1 cellular context compared by ENCODE assay signal in the genomic region with DNA sequence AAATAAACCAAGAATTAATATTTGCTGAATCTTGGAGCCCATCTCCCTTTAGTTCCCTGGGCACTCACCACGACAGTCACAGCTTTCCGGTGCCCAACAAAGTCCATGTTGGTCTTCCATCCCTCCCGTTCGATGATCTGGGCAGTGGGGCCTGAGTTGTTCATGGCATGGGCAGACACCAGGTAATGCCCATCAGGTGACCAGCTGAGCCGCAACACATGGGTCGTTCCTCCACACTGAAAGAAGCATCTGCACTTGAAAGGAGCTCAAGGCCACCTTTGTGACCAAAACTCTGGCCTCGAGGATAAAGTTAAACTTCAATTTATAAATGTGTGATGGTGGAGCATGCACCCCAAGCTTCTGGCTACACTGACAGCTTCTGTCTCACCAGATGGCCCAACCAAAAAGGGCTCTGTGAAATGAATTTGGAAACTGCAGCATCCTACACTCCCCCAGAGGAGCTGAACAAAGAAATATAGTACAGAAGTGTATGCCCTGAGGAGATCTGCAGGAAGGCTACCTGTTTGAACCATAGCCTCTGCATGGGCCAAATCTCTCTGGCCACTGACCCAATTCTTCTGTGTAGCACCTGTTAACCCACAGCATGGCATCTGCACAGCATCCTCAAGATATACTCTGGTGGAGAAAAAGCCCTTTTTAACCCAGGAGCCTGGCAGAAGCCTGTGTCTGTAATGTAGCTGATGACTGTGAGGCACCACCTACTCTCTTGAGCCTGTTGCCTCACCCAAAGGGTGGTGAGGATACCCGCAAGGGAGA.
A peak's percentile ranks its signal among the peaks of the same experiment; 100 is the strongest.
TF ChIP-seq lines count a peak whose summit lies in the region.

No MANE protein-coding gene starts in this region.

TF ChIP-seq in K562, 482 proteins besides CTCF, POLR2A, EP300 and RAD21:
- TF ChIP-seq KDM1A (IDR thresholded peaks at IDR 0.05) (no peak), ZNF24 (IDR thresholded peaks at IDR 0.05) (no peak), HIVEP1 (CRISPR knock-in tag; IDR thresholded peaks at IDR 0.05) (no peak), ZNF146 (CRISPR knock-in tag; IDR thresholded peaks at IDR 0.05; ENCODE audit: unreplicated experiment) (peak; percentile 10), MAZ (CRISPR knock-in tag; conservative IDR thresholded peaks at IDR 0.05 in 1 of 2, IDR thresholded peaks at IDR 0.05 in 1 of 2) (no peak), ZFP30 (CRISPR knock-in tag; IDR thresholded peaks at IDR 0.05; ENCODE audit: borderline replicate concordance) (no peak), SOX6 (IDR thresholded peaks at IDR 0.05) (no peak), PRMT5 (CRISPR knock-in tag; IDR thresholded peaks at IDR 0.05) (peak; percentile 64; the same call in 1 of the 2 replicates), ESRRA (IDR thresholded peaks at IDR 0.05; ENCODE audit: borderline replicate concordance, low read depth) (no peak), ZNF699 (CRISPR knock-in tag; IDR thresholded peaks at IDR 0.05; ENCODE audit: insufficient replicate concordance) (peak; percentile 58), PPARD (CRISPR knock-in tag; IDR thresholded peaks at IDR 0.05) (0 out of 2 replicates have a peak, but pooled peaks have one; percentile 3), SUPT5H (IDR thresholded peaks at IDR 0.05) (no peak), POLR2AphosphoS5 (IDR thresholded peaks at IDR 0.05; ENCODE audit: control insufficient read depth, insufficient read depth, low read depth, low read length) (no peak), SMAD1 (IDR thresholded peaks at IDR 0.05; ENCODE audit: low read depth, low read length, partially characterized antibody) (no peak), CBX2 (IDR thresholded peaks at IDR 0.05; ENCODE audit: insufficient read depth, low read length, poor library complexity, severe bottlenecking) (no peak), GTF2A2 (tag; IDR thresholded peaks at IDR 0.05) (no peak)
- TF ChIP-seq, protein P1, sequence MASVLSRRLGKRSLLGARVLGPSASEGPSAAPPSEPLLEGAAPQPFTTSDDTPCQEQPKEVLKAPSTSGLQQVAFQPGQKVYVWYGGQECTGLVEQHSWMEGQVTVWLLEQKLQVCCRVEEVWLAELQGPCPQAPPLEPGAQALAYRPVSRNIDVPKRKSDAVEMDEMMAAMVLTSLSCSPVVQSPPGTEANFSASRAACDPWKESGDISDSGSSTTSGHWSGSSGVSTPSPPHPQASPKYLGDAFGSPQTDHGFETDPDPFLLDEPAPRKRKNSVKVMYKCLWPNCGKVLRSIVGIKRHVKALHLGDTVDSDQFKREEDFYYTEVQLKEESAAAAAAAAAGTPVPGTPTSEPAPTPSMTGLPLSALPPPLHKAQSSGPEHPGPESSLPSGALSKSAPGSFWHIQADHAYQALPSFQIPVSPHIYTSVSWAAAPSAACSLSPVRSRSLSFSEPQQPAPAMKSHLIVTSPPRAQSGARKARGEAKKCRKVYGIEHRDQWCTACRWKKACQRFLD (CRISPR knock-in tag; IDR thresholded peaks at IDR 0.05) = no peak
- TF ChIP-seq, protein P2, sequence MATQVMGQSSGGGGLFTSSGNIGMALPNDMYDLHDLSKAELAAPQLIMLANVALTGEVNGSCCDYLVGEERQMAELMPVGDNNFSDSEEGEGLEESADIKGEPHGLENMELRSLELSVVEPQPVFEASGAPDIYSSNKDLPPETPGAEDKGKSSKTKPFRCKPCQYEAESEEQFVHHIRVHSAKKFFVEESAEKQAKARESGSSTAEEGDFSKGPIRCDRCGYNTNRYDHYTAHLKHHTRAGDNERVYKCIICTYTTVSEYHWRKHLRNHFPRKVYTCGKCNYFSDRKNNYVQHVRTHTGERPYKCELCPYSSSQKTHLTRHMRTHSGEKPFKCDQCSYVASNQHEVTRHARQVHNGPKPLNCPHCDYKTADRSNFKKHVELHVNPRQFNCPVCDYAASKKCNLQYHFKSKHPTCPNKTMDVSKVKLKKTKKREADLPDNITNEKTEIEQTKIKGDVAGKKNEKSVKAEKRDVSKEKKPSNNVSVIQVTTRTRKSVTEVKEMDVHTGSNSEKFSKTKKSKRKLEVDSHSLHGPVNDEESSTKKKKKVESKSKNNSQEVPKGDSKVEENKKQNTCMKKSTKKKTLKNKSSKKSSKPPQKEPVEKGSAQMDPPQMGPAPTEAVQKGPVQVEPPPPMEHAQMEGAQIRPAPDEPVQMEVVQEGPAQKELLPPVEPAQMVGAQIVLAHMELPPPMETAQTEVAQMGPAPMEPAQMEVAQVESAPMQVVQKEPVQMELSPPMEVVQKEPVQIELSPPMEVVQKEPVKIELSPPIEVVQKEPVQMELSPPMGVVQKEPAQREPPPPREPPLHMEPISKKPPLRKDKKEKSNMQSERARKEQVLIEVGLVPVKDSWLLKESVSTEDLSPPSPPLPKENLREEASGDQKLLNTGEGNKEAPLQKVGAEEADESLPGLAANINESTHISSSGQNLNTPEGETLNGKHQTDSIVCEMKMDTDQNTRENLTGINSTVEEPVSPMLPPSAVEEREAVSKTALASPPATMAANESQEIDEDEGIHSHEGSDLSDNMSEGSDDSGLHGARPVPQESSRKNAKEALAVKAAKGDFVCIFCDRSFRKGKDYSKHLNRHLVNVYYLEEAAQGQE (CRISPR knock-in tag; IDR thresholded peaks at IDR 0.05; ENCODE audit: low read depth) = 0 out of 2 replicates have a peak, but pooled peaks have one; percentile 36
- TF ChIP-seq, protein P3, sequence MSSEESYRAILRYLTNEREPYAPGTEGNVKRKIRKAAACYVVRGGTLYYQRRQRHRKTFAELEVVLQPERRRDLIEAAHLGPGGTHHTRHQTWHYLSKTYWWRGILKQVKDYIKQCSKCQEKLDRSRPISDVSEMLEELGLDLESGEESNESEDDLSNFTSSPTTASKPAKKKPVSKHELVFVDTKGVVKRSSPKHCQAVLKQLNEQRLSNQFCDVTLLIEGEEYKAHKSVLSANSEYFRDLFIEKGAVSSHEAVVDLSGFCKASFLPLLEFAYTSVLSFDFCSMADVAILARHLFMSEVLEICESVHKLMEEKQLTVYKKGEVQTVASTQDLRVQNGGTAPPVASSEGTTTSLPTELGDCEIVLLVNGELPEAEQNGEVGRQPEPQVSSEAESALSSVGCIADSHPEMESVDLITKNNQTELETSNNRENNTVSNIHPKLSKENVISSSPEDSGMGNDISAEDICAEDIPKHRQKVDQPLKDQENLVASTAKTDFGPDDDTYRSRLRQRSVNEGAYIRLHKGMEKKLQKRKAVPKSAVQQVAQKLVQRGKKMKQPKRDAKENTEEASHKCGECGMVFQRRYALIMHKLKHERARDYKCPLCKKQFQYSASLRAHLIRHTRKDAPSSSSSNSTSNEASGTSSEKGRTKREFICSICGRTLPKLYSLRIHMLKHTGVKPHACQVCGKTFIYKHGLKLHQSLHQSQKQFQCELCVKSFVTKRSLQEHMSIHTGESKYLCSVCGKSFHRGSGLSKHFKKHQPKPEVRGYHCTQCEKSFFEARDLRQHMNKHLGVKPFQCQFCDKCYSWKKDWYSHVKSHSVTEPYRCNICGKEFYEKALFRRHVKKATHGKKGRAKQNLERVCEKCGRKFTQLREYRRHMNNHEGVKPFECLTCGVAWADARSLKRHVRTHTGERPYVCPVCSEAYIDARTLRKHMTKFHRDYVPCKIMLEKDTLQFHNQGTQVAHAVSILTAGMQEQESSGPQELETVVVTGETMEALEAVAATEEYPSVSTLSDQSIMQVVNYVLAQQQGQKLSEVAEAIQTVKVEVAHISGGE (CRISPR knock-in tag; IDR thresholded peaks at IDR 0.05) = peak in 1 of 3 experiments; percentile 3; a peak in 1 of 6 replicates
- TF ChIP-seq, protein P4, sequence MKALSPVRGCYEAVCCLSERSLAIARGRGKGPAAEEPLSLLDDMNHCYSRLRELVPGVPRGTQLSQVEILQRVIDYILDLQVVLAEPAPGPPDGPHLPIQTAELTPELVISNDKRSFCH (CRISPR knock-in tag; IDR thresholded peaks at IDR 0.05) = 0 out of 2 replicates have a peak, but pooled peaks have one; percentile 12
- TF ChIP-seq, protein P4 (tag; IDR thresholded peaks at IDR 0.05) = no peak
- TF ChIP-seq, protein P5, sequence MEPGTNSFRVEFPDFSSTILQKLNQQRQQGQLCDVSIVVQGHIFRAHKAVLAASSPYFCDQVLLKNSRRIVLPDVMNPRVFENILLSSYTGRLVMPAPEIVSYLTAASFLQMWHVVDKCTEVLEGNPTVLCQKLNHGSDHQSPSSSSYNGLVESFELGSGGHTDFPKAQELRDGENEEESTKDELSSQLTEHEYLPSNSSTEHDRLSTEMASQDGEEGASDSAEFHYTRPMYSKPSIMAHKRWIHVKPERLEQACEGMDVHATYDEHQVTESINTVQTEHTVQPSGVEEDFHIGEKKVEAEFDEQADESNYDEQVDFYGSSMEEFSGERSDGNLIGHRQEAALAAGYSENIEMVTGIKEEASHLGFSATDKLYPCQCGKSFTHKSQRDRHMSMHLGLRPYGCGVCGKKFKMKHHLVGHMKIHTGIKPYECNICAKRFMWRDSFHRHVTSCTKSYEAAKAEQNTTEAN (CRISPR knock-in tag; IDR thresholded peaks at IDR 0.05) = no peak
- TF ChIP-seq, protein P6, sequence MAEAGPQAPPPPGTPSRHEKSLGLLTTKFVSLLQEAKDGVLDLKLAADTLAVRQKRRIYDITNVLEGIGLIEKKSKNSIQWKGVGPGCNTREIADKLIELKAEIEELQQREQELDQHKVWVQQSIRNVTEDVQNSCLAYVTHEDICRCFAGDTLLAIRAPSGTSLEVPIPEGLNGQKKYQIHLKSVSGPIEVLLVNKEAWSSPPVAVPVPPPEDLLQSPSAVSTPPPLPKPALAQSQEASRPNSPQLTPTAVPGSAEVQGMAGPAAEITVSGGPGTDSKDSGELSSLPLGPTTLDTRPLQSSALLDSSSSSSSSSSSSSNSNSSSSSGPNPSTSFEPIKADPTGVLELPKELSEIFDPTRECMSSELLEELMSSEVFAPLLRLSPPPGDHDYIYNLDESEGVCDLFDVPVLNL (CRISPR knock-in tag; IDR thresholded peaks at IDR 0.05; ENCODE audit: low read depth) = peak; percentile 37; the same call in 1 of the 2 replicates
